ENCODE assay signal across 8 cellular contexts in genomic region chr13:113724780-113725315, GRCh38. TPM values are rescaled to one million over a fixed set of nuclear protein-coding genes. Genes with fewer than 3 reads are reported as not detected.
DNase-seq lines count a peak whose midpoint lies in the region; ATAC-seq and TF ChIP-seq lines count a peak whose summit lies in the region.

No MANE protein-coding gene starts in this region.

- H3K4me3 ChIP-seq in BE2C (ENCODE audit: low read depth, low read length): peak overlapping the region; percentile 46
- H3K4me3 ChIP-seq in HL-60 (replicated peaks; ENCODE audit: insufficient read depth, low read length): peak overlapping the region; percentile 38
- H3K4me3 ChIP-seq in SJSA1: peak overlapping the region; percentile 35
- peak overlapping the region; percentile 38 for H3K4me3 ChIP-seq in cardiac muscle cell

- H3K27ac Mint-ChIP-seq in activated naive CD8-positive, alpha-beta T cell: peak overlapping the region; percentile 76
- H3K27ac Mint-ChIP-seq in type B pancreatic cell: peak overlapping the region; percentile 71

- intact Hi-C loops in posterior vena cava (cut with DNase I): no loop called here

- no peaks in the 10 kb centered on the region for H3K36me3 ChIP-seq in BE2C
- H3K36me3 ChIP-seq in SJSA1: no peaks in the 10 kb centered on the region
- H3K36me3 ChIP-seq in cardiac muscle cell: no peaks in the 10 kb centered on the region

- H3K9me3 Mint-ChIP-seq in activated naive CD8-positive, alpha-beta T cell (ENCODE audit: low read depth): no peaks in the 10 kb centered on the region
- no peaks in the 10 kb centered on the region for H3K9me3 Mint-ChIP-seq in type B pancreatic cell

- H3K4me3 Mint-ChIP-seq in activated naive CD8-positive, alpha-beta T cell: peak overlapping the region; percentile 71
- H3K4me3 Mint-ChIP-seq in type B pancreatic cell: peak overlapping the region; percentile 85

- no peaks in the 10 kb centered on the region; the same call in 1 of the 2 replicates for H3K9me3 ChIP-seq in BE2C
- H3K9me3 ChIP-seq in SJSA1 (replicated peaks): peaks cover 9% of the 10 kb centered on the region
- no peaks in the 10 kb centered on the region for H3K9me3 ChIP-seq in cardiac muscle cell (ENCODE audit: low read depth)

- H3K27me3 Mint-ChIP-seq in activated naive CD8-positive, alpha-beta T cell: peaks cover 8% of the 10 kb centered on the region
- H3K27me3 Mint-ChIP-seq in type B pancreatic cell: peaks cover 4% of the 10 kb centered on the region

- H3K36me3 Mint-ChIP-seq in activated naive CD8-positive, alpha-beta T cell: no peaks in the 10 kb centered on the region
- H3K36me3 Mint-ChIP-seq in type B pancreatic cell: no peaks in the 10 kb centered on the region

- H3K4me1 Mint-ChIP-seq in activated naive CD8-positive, alpha-beta T cell (ENCODE audit: low read depth): peaks cover 9% of the 10 kb centered on the region
- no peaks in the 10 kb centered on the region for H3K4me1 Mint-ChIP-seq in type B pancreatic cell (ENCODE audit: unreplicated experiment)

- H3K27me3 ChIP-seq in BE2C (peaks cover 14% of the 10 kb centered on the region), HL-60 (ENCODE audit: insufficient read depth, poor library complexity, severe bottlenecking) (peaks cover 6% of the 10 kb centered on the region), SJSA1 (replicated peaks) (no peaks in the 10 kb centered on the region), cardiac muscle cell (no peaks in the 10 kb centered on the region)

- H3K4me1 ChIP-seq in BE2C (no peaks in the 10 kb centered on the region), SJSA1 (replicated peaks) (peaks cover 7% of the 10 kb centered on the region), cardiac muscle cell (ENCODE audit: low read depth) (peaks cover 7% of the 10 kb centered on the region)

- H3K27ac ChIP-seq in HL-60 (replicated peaks) (no peak overlapping the region), SJSA1 (no peak overlapping the region), cardiac muscle cell (peak overlapping the region; percentile 28)

- DNase-seq in BE2C (peak; percentile 73), HL-60 (ENCODE audit: low read depth in 1 of 2, low spot score in 1 of 2) (peak in 1 of 2 experiments; percentile 80), SJSA1 (ENCODE audit: low read depth in 1 of 2, low spot score in 2 of 2) (peak in 1 of 2 experiments; percentile 93), cardiac muscle cell (ENCODE audit: low read depth in 1 of 2, low spot score in 1 of 2) (peak; percentile 69 to 88), posterior vena cava (ENCODE audit: low spot score) (peak; percentile 91), type B pancreatic cell (ENCODE audit: extremely low spot score, unreplicated experiment) (no peak)

- peak; percentile 89 for ATAC-seq in GM19397 (IDR thresholded peaks at IDR 0.05; ENCODE audit: unreplicated experiment)

- TF ChIP-seq CTCF in BE2C (IDR thresholded peaks at IDR 0.05; ENCODE audit: low read depth, low read length): peak; percentile 80
- TF ChIP-seq CTCF in HL-60 (IDR thresholded peaks at IDR 0.05; ENCODE audit: insufficient read depth, low read length): peak; percentile 74
- TF ChIP-seq CTCF in cardiac muscle cell (IDR thresholded peaks at IDR 0.05; ENCODE audit: low read depth, low read length): peak; percentile 79
- TF ChIP-seq CTCF in type B pancreatic cell (conservative IDR thresholded peaks at IDR 0.05): peak; percentile 90

RNA-seq across cellular contexts. Expression of gene TMEM255B, which starts 34.2 kb away (rescaled TPM):
- 0.14 TPM for polyA plus RNA-seq in BE2C (2012; ENCODE audit: insufficient read depth, insufficient read length, low read depth)
- 1.8 and 2.7 TPM in 2 replicates for total RNA-seq in SJSA1 (2014; rRNA removed; shearing (Covaris generic))
- total RNA-seq in cardiac muscle cell (0.46 TPM in 1 of 2 replicates, not detected in the other), posterior vena cava (10 to 100 TPM; 20.2 to 22.9 TPM), type B pancreatic cell (ENCODE audit: low replicate concordance) (0.92 and 1.9 TPM in 2 replicates)
- polyA plus RNA-seq in cardiac muscle cell: 0.17 and 0.97 TPM in 2 replicates

RNA-seq across cellular contexts. Expression of gene GRK1, which starts 57.8 kb away (rescaled TPM):
- polyA plus RNA-seq in BE2C (2012; ENCODE audit: insufficient read depth, insufficient read length, low read depth): not detected
- 0.08 TPM in 1 of 2 replicates, not detected in the other for total RNA-seq in SJSA1 (2014; rRNA removed; shearing (Covaris generic))
- total RNA-seq in cardiac muscle cell (0.21 and 1.2 TPM in 2 replicates), posterior vena cava (not detected), type B pancreatic cell (ENCODE audit: low replicate concordance) (0.24 and 0.85 TPM in 2 replicates)
- 0.13 TPM in 1 of 2 replicates, not detected in the other for polyA plus RNA-seq in cardiac muscle cell
